ENCODE assay signal across 23 cellular contexts in genomic region chr20:15241696-15242095, GRCh38.
"Had no signal": no experiment of that assay in that cellular context is flagged by ENCODE, and none has a peak within 500 bp of the region (broad histone marks: within the 10 kb centered on the region; RNA-seq: fewer than 3 reads in every experiment).

No MANE protein-coding gene starts in this region.

- DNase-seq: activated CD4-positive, alpha-beta T cell treated with anti-CD3 and anti-CD28 coated beads for 1 hour; activated CD4-positive, alpha-beta T cell treated with anti-CD3 and anti-CD28 coated beads, Interleukin-2, amount 50 U/mL, for 1 hour; activated CD8-positive, alpha-beta T cell treated with anti-CD3 and anti-CD28 coated beads, Interleukin-2, amount 10 ng/mL, durations not matched to agents 7 days and 5 days; activated gamma-delta T cell; activated naive CD4-positive, alpha-beta T cell treated with anti-CD3 and anti-CD28 coated beads, Interleukin-2, amount 50 U/mL, for 16 hours; activated naive CD8-positive, alpha-beta T cell treated with anti-CD3 and anti-CD28 coated beads, Interleukin-2, amount 50 U/mL, for 24 hours; aorta; head of caudate nucleus; islet precursor cell; left colon; mesendoderm; mucosa of descending colon; naive B cell; occipital lobe; stimulated activated CD4-positive, alpha-beta T cell treated with anti-CD3 and anti-CD28 coated beads, Interleukin-4, amount 100 ng/mL, for 1 hour; stimulated activated naive CD4-positive, alpha-beta T cell; T-helper 9 cell; testis; upper lobe of left lung had no signal

- ATAC-seq: activated CD8-positive, alpha-beta T cell treated with anti-CD3 and anti-CD28 coated beads, Interleukin-2, amount 10 ng/mL, durations not matched to agents 7 days and 5 days; activated naive CD8-positive, alpha-beta T cell treated with anti-CD3 and anti-CD28 coated beads, Interleukin-2, amount 50 U/mL, for 24 hours; gastroesophageal sphincter; left colon; mucosa of descending colon; sciatic nerve had no signal

- H3K4me3 ChIP-seq: coronary artery, esophagus muscularis mucosa, gastroesophageal sphincter, mucosa of descending colon, testis, upper lobe of left lung had no signal
